8 cellular contexts compared by ENCODE assay signal in the genomic region with DNA sequence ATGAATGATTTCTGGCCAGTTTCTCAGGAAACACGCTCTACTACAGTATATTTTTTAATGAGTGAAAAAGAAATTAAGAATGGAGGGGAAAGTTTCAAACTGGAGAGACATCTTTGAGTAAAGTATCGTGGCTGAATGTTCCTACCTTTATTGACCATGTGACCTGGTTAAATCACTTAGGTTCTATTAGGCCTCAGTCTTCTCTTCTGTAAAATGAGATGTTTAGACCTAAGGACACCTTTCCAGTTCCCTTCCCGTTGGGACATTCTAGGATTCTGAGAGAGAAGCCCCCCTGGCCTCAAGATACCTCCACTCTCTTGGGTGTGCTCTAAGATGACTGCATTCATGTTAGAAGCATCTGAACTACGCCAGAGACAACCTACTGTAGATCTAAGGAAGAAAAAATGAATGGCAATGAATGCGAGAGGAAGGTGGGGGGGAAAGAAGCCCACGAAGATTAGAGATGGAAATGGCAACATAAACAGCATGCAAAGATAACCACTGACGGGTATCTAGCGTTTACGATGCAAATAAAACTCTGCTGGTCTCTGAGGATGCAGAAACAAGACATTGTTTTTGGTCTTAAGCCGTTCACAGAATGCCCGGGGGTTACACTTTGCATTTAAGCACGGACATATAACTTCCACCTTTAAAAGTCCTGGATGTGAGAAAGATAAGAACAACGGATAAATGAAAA. TPM values are rescaled to one million over a fixed set of nuclear protein-coding genes. Genes with fewer than 3 reads are reported as not detected.
DNase-seq lines count a peak whose midpoint lies in the region; ATAC-seq and TF ChIP-seq lines count a peak whose summit lies in the region.

No MANE protein-coding gene starts in this region.

- H2BK15ac ChIP-seq in IMR-90 (ENCODE audit: low read depth, low read length) = peak overlapping the region; percentile 35; the same call in 1 of the 3 replicates

- peaks cover 45% of the 10 kb centered on the region for H3K4me1 Mint-ChIP-seq in activated CD8-positive, alpha-beta memory T cell treated with anti-CD3 and anti-CD28 coated beads, Interleukin-2, amount 10 ng/mL, durations not matched to agents 7 days and 5 days
- peaks cover 21% of the 10 kb centered on the region for H3K4me1 Mint-ChIP-seq in neural progenitor cell

- peak overlapping the region; percentile 62 for H3K18ac ChIP-seq in IMR-90 (ENCODE audit: low read depth, low read length)

- H3K27me3 Mint-ChIP-seq in activated CD8-positive, alpha-beta memory T cell treated with anti-CD3 and anti-CD28 coated beads, Interleukin-2, amount 10 ng/mL, durations not matched to agents 7 days and 5 days = no peaks in the 10 kb centered on the region
- H3K27me3 Mint-ChIP-seq in neural progenitor cell (ENCODE audit: insufficient read depth, low read depth) = peaks cover 4% of the 10 kb centered on the region

- H3K36me3 ChIP-seq in IMR-90 (ENCODE audit: control insufficient read depth, insufficient read depth, low read length) (no peaks in the 10 kb centered on the region), neural progenitor cell (no peaks in the 10 kb centered on the region)

- in situ Hi-C loops in IMR-90 (cut with MboI; ENCODE audit: low sequenced_read_pairs) = no loop called here

- POLR2A ChIA-PET in IMR-90 (lab: Charles Lee; ENCODE audit: unreplicated experiment) = no interaction called here

- intact Hi-C loops in IMR-90 (cut with micrococcal nuclease) = no loop called here

- ATAC-seq in activated CD8-positive, alpha-beta memory T cell treated with anti-CD3 and anti-CD28 coated beads, Interleukin-2, amount 10 ng/mL, durations not matched to agents 7 days and 5 days = peak; percentile 1
- ATAC-seq in IMR-90 (ENCODE audit: low read depth) = no peak; the same call in 1 of the 2 replicates

- peak overlapping the region; percentile 34 for H2AK9ac ChIP-seq in IMR-90 (replicated peaks; ENCODE audit: low read depth, low read length, poor library complexity)

- H3K4me3 ChIP-seq in IMR-90 (ENCODE audit: insufficient read depth, low read depth, low read length) (peak overlapping the region; percentile 47), choroid plexus epithelial cell (ENCODE audit: low read depth, low read length) (peak overlapping the region; percentile 77), neural progenitor cell (peak overlapping the region; percentile 94)

- no peak overlapping the region for H2AK5ac ChIP-seq in IMR-90 (ENCODE audit: low read depth, low read length)

- H3K79me1 ChIP-seq in IMR-90 (ENCODE audit: low read depth in 1 of 2, low read length in 2 of 2) = peaks cover 0 to 18% of the 10 kb centered on the region in 2 experiments; a peak in 2 of 4 replicates

- CTCF ChIA-PET in activated CD8-positive, alpha-beta memory T cell treated with anti-CD3 and anti-CD28 coated beads, Interleukin-2, amount 10 ng/mL, durations not matched to agents 7 days and 5 days (lab: Charles Lee) = interaction anchor here (1.5 to 5.5 kb wide), 2 partner anchors 14 to 83 kb away, joined by 3 to 37 read pairs; no protein-coding TSS in a partner anchor
- CTCF ChIA-PET in IMR-90 (lab: Yijun Ruan, JAX) = no interaction called here

- peak overlapping the region; percentile 96 for H3K27ac Mint-ChIP-seq in activated CD8-positive, alpha-beta memory T cell treated with anti-CD3 and anti-CD28 coated beads, Interleukin-2, amount 10 ng/mL, durations not matched to agents 7 days and 5 days
- peak overlapping the region; percentile 92 for H3K27ac Mint-ChIP-seq in neural progenitor cell

- peaks cover 36% of the 10 kb centered on the region for H4K20me1 ChIP-seq in IMR-90 (ENCODE audit: insufficient read depth, low read length)
- peaks cover 38% of the 10 kb centered on the region for H4K20me1 ChIP-seq in neural progenitor cell (ENCODE audit: low read depth)

- H3K4me2 ChIP-seq in IMR-90 (ENCODE audit: low read depth, low read length) (peak overlapping the region; percentile 89), neural progenitor cell (peak overlapping the region; percentile 97)

- H3F3A ChIP-seq in neural progenitor cell (ENCODE audit: low read depth) = peaks cover 18% of the 10 kb centered on the region

- H3K4me1 ChIP-seq in IMR-90 (ENCODE audit: control insufficient read depth, insufficient read depth, low read length) (peaks cover 3% of the 10 kb centered on the region), neural progenitor cell (peaks cover 27% of the 10 kb centered on the region)

- peaks cover 11% of the 10 kb centered on the region for H3K9me1 ChIP-seq in IMR-90 (ENCODE audit: insufficient read depth, low read length)

- peak overlapping the region; percentile 97 for H3K14ac ChIP-seq in IMR-90 (replicated peaks; ENCODE audit: low read depth, low read length)

- H2AFZ ChIP-seq in IMR-90 (replicated peaks; ENCODE audit: low read length, poor library complexity) (peak overlapping the region; percentile 93), neural progenitor cell (replicated peaks) (peak overlapping the region; percentile 78)

- no peak for TF ChIP-seq RAD21 in IMR-90 (IDR thresholded peaks at IDR 0.05; ENCODE audit: low read length)

- H4K91ac ChIP-seq in IMR-90 (ENCODE audit: insufficient read depth, low read depth, low read length) = peak overlapping the region; percentile 71

- peaks cover 53% of the 10 kb centered on the region for H3K79me2 ChIP-seq in neural progenitor cell (ENCODE audit: low read depth)

- H3K27ac ChIP-seq in IMR-90 (ENCODE audit: insufficient read depth, low read length) (peak overlapping the region; percentile 65), neural progenitor cell (peak overlapping the region; percentile 6)

- peak overlapping the region; percentile 32 for H3K23ac ChIP-seq in IMR-90 (ENCODE audit: low read depth, low read length)

- peak overlapping the region; percentile 73 for H4K5ac ChIP-seq in IMR-90 (ENCODE audit: low read depth, low read length)

- H3K9me3 ChIP-seq in IMR-90 (ENCODE audit: control insufficient read depth, insufficient read depth, low read length) (no peaks in the 10 kb centered on the region), neural progenitor cell (ENCODE audit: low read depth) (no peaks in the 10 kb centered on the region)

- peak overlapping the region; percentile 90 for H3K4ac ChIP-seq in IMR-90 (ENCODE audit: low read depth, low read length)

- no CpG with 5 or more reads among the region's 13 CpGs for WGBS in IMR-90 (ENCODE audit: extremely low coverage in 2 of 2, insufficient read length in 1 of 2), 2 experiments

- TF ChIP-seq CTCF in IMR-90 (conservative IDR thresholded peaks at IDR 0.05; ENCODE audit: low read depth, low read length) (no peak), choroid plexus epithelial cell (conservative IDR thresholded peaks at IDR 0.05; ENCODE audit: low read depth, low read length) (no peak), neural progenitor cell (IDR thresholded peaks at IDR 0.05) (no peak)

- peak overlapping the region; percentile 72 for H2BK5ac ChIP-seq in IMR-90 (ENCODE audit: low read depth, low read length, poor library complexity, severe bottlenecking)

- H4K8ac ChIP-seq in IMR-90 (ENCODE audit: low read depth in 2 of 2, low read length in 2 of 2) = peak overlapping the region; percentile 91 to 92

- peak overlapping the region; percentile 69; the same call in 1 of the 2 replicates for H3K56ac ChIP-seq in IMR-90 (ENCODE audit: extremely low read depth, insufficient read depth, low read length)

- peak overlapping the region; percentile 75 for H2BK120ac ChIP-seq in IMR-90 (ENCODE audit: low read depth, low read length)

- no peaks in the 10 kb centered on the region for H3K9me3 Mint-ChIP-seq in activated CD8-positive, alpha-beta memory T cell treated with anti-CD3 and anti-CD28 coated beads, Interleukin-2, amount 10 ng/mL, durations not matched to agents 7 days and 5 days (ENCODE audit: low read depth)
- peaks cover 7% of the 10 kb centered on the region for H3K9me3 Mint-ChIP-seq in neural progenitor cell

- peak overlapping the region; percentile 92 for H3K9ac ChIP-seq in IMR-90 (ENCODE audit: low read depth, low read length)
- H3K9ac ChIP-seq in neural progenitor cell = peak overlapping the region; percentile 1

- peak overlapping the region; percentile 86 for H3K4me3 Mint-ChIP-seq in activated CD8-positive, alpha-beta memory T cell treated with anti-CD3 and anti-CD28 coated beads, Interleukin-2, amount 10 ng/mL, durations not matched to agents 7 days and 5 days
- peak overlapping the region; percentile 87 for H3K4me3 Mint-ChIP-seq in neural progenitor cell

- dilution Hi-C loops in IMR-90 (cut with HindIII; ENCODE audit: low sequenced_read_pairs, unreplicated experiment) = no loop called here

- H2BK20ac ChIP-seq in IMR-90 (ENCODE audit: low read depth, low read length) = peak overlapping the region; percentile 56; the same call in 1 of the 2 replicates

- H3K36me3 Mint-ChIP-seq in activated CD8-positive, alpha-beta memory T cell treated with anti-CD3 and anti-CD28 coated beads, Interleukin-2, amount 10 ng/mL, durations not matched to agents 7 days and 5 days = peaks cover 12% of the 10 kb centered on the region
- H3K36me3 Mint-ChIP-seq in neural progenitor cell = peaks cover 24% of the 10 kb centered on the region

- TF ChIP-seq POLR2A in IMR-90 (IDR thresholded peaks at IDR 0.05; ENCODE audit: low read depth, low read length) = no peak

- BruUV-seq in IMR-90 (replicated peaks; lab: Mats Ljungman, UMichigan) = no TSS peak

- H3K27me3 ChIP-seq in IMR-90 (ENCODE audit: control insufficient read depth, insufficient read depth, low read length) (no peaks in the 10 kb centered on the region), neural progenitor cell (no peaks in the 10 kb centered on the region)

- DNase-seq in activated CD8-positive, alpha-beta memory T cell treated with anti-CD3 and anti-CD28 coated beads, Interleukin-2, amount 10 ng/mL, durations not matched to agents 7 days and 5 days = no peak
- DNase-seq in activated CD8-positive, alpha-beta memory T cell treated with anti-CD3 and anti-CD28 coated beads for 24 hours = no peak
- DNase-seq in IMR-90 (no peak), choroid plexus epithelial cell (ENCODE audit: low read depth) (no peak), neural progenitor cell (ENCODE audit: low spot score) (no peak), globus pallidus (ENCODE audit: low spot score) (no peak), NCI-H2029 (lab: John Stamatoyannopoulos, UW) (no peak), NCI-H748 (lab: John Stamatoyannopoulos, UW; ENCODE audit: unreplicated experiment) (no peak)

TF ChIP-seq in IMR-90, 13 proteins besides CTCF, POLR2A, EP300 and RAD21 (continues in another document):
- no peak for TF ChIP-seq CEBPB (IDR thresholded peaks at IDR 0.05; ENCODE audit: low read depth, low read length)
- TF ChIP-seq BHLHE40 (IDR thresholded peaks at IDR 0.05; ENCODE audit: low read depth, low read length) = no peak
- TF ChIP-seq MXI1 (IDR thresholded peaks at IDR 0.05; ENCODE audit: borderline replicate concordance, low read depth, low read length) = no peak
- TF ChIP-seq CHD1 (IDR thresholded peaks at IDR 0.05; ENCODE audit: low read depth, low read length) = no peak

RNA-seq across cellular contexts. Expression of a gene that starts 0.6 kb away (rescaled TPM):
- 100 to 1,000 TPM; 103 to 113 TPM for total RNA-seq in activated CD8-positive, alpha-beta memory T cell treated with anti-CD3 and anti-CD28 coated beads, Interleukin-2, amount 10 ng/mL, durations not matched to agents 7 days and 5 days
- total RNA-seq in IMR-90 (2012; rRNA removed) (9.1 and 13.9 TPM in 2 replicates), neural progenitor cell (ENCODE audit: low replicate concordance) (114 and 155 TPM in 2 replicates)
- polyA plus RNA-seq in IMR-90 (2012; rRNA removed) = 39.3 and 40.7 TPM in 2 replicates
- 6.3 and 19.2 TPM in 2 replicates for polyA plus RNA-seq in IMR-90 (2012; cell fraction: cytosol; rRNA removed)
- polyA plus RNA-seq in IMR-90 (2012; cell fraction: nucleus; rRNA removed; ENCODE audit: low replicate concordance) = 33.6 and 40.9 TPM in 2 replicates
